8 cellular contexts compared by ENCODE assay signal in genomic region chr7:26291699-26292538, GRCh38. TPM values are rescaled to one million over a fixed set of nuclear protein-coding genes. Genes with fewer than 3 reads are reported as not detected.
A peak's percentile ranks its signal among the peaks of the same experiment; 100 is the strongest.
DNase-seq lines count a peak whose midpoint lies in the region; ATAC-seq and TF ChIP-seq lines count a peak whose summit lies in the region.

TSS of gene SNX10 (plus strand) at chr7:26291862. CDS start at chr7:26346443, 54,581 bp downstream.

- peak; percentile 76 for DNase-seq in GM10248 (ENCODE audit: extremely low spot score)
- DNase-seq in HEK293T (ENCODE audit: extremely low spot score) = peak; percentile 72
- peak; percentile 88 for DNase-seq in NAMALWA (ENCODE audit: low spot score)
- DNase-seq in T-helper 17 cell = peak; percentile 56 to 62 (median 61)
- no peak for DNase-seq in astrocyte of the spinal cord (ENCODE audit: low read depth, low spot score)
- DNase-seq in iris pigment epithelial cell (ENCODE audit: low read depth) = peak; percentile 21
- peak in 2 of 3 donors; percentile 32 to 51 for DNase-seq in stimulated activated CD4-positive, alpha-beta T cell treated with anti-CD3 and anti-CD28 coated beads, Interleukin-12 subunit alpha, Interleukin-12 subunit beta, amount 100 ng/mL, for 48 hours (ENCODE audit: low read depth in 2 of 3, low spot score in 1 of 3)
- DNase-seq in NCI-H446 treated with DMSO at 0.1 percent for 48 hours (lab: John Stamatoyannopoulos, UW) = no peak

- POLR2A ChIA-PET in GM10248 (lab: Yijun Ruan, JAX) (interaction anchor here (0.6 kb wide), 1 partner anchor 75 kb away, joined by 8 read pairs; no protein-coding TSS in a partner anchor), HEK293T (lab: Yijun Ruan, JAX) (interaction anchor here (1.0 to 1.3 kb wide), 2 partner anchors 92 to 94 kb away, joined by 4 read pairs; partner anchors contain the start of gene HNRNPA2B1)

- H3K27me3 Mint-ChIP-seq in T-helper 17 cell = no peaks in the 10 kb centered on the region

- no peaks in the 10 kb centered on the region for H3K36me3 Mint-ChIP-seq in T-helper 17 cell (ENCODE audit: low read depth)

- H3K27ac Mint-ChIP-seq in T-helper 17 cell = peak within 1 kb of the TSS; percentile 94

- H3K9me3 ChIP-seq in T-helper 17 cell (ENCODE audit: control insufficient read depth, low read length, poor library complexity, severe bottlenecking) = no peaks in the 10 kb centered on the region

- peaks cover 23% of the 10 kb centered on the region for H3K4me1 Mint-ChIP-seq in T-helper 17 cell

- TF ChIP-seq CTCF in GM10248 (IDR thresholded peaks at IDR 0.05; ENCODE audit: control extremely low read depth, extremely low read depth, low read depth, missing control alignments) (peak; percentile 85), astrocyte of the spinal cord (IDR thresholded peaks at IDR 0.05; ENCODE audit: low read depth, low read length) (no peak)

- in situ Hi-C loops in astrocyte of the spinal cord (cut with HindIII; ENCODE audit: low sequenced_read_pairs) = no loop called here

- peak; percentile 81 for ATAC-seq in T-helper 17 cell

- CTCF ChIA-PET in GM10248 (lab: Yijun Ruan, JAX) = interaction anchor here (0.7 to 2.4 kb wide), 14 partner anchors 10 to 386 kb away, joined by 3 to 12 read pairs (median 3); no protein-coding TSS in a partner anchor
- CTCF ChIA-PET in HEK293T (lab: Yijun Ruan, JAX) = interaction anchor here (0.5 kb wide), 1 partner anchor 111 kb away, joined by 7 read pairs; no protein-coding TSS in a partner anchor

- H3K4me3 Mint-ChIP-seq in T-helper 17 cell = peak within 1 kb of the TSS; percentile 94

- peak within 1 kb of the TSS; percentile 34 for H3K4me3 ChIP-seq in astrocyte of the spinal cord (ENCODE audit: low read depth, low read length)

TF ChIP-seq in HEK293T, 16 proteins besides CTCF, POLR2A, EP300 and RAD21:
- TF ChIP-seq CTBP1 (IDR thresholded peaks at IDR 0.05; ENCODE audit: borderline replicate concordance) (no peak), LEF1 (IDR thresholded peaks at IDR 0.05; ENCODE audit: borderline replicate concordance) (no peak), FOXA1 (IDR thresholded peaks at IDR 0.05) (no peak), ARNT (IDR thresholded peaks at IDR 0.05) (0 out of 2 replicates have a peak, but pooled peaks have one; percentile 32), ZNF384 (IDR thresholded peaks at IDR 0.05) (no peak), NFRKB (IDR thresholded peaks at IDR 0.05) (no peak), FOXK2 (IDR thresholded peaks at IDR 0.05) (no peak)

RNA-seq across cellular contexts. Expression of gene SNX10, which starts in this region (rescaled TPM):
- total RNA-seq in T-helper 17 cell = 10 to 100 TPM in 1 of 2 donors, 1 to 10 TPM in 1; 9.8 to 12.4 TPM

Comparison
In these comparisons a context has a peak if more than half of its experiments do, and no peak if none do; other contexts are left out.
1. DNase-seq: peak in GM10248 (single experiment), HEK293T (single experiment), NAMALWA (single experiment), T-helper 17 cell (3 of 3), iris pigment epithelial cell (single experiment) and stimulated activated CD4-positive, alpha-beta T cell treated with anti-CD3 and anti-CD28 coated beads, Interleukin-12 subunit alpha, Interleukin-12 subunit beta, amount 100 ng/mL, for 48 hours (2 of 3); none in astrocyte of the spinal cord (single experiment) and NCI-H446 treated with DMSO at 0.1 percent for 48 hours (single experiment).